In the genomic region with DNA sequence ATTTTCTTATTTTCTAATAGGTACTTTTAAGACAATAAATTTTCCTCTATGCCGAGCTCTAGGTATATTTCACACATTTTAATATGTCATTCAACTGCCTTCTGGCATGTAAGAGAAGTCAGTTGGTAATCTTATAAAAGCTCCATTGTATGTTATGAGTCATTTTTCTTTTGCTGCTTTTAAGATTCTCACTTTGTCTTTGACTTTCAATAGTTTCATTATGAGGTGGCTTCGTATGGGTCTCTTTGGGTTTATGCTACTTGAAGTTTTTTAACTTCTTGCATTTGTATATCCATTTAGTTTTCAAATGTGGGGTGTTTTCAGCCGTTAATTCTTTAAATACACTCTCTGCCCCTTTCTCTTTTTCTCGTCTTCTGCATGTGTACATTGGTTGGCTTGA, we compare ENCODE assay signal across 12 cellular contexts.
A peak's percentile ranks its signal among the peaks of the same experiment; 100 is the strongest.
DNase-seq lines count a peak whose midpoint lies in the region; ATAC-seq, FAIRE-seq and TF ChIP-seq lines count a peak whose summit lies in the region.
"Had no signal": no experiment of that assay in that cellular context is flagged by ENCODE, and none has a peak within 500 bp of the region (broad histone marks: within the 10 kb centered on the region; RNA-seq: fewer than 3 reads in every experiment).

No MANE protein-coding gene starts in this region.

- peaks cover 4% of the 10 kb centered on the region for H3K4me1 Mint-ChIP-seq in activated T-helper 17 cell treated with anti-CD3 and anti-CD28 coated beads, Interleukin-2, amount 50 U/mL, for 72 hours

- H3K27me3 ChIP-seq in transverse colon, result no peaks in the 10 kb centered on the region
- H3K27me3 ChIP-seq: heart right ventricle, neural progenitor cell had no signal

- in situ Hi-C loops in transverse colon (cut with MboI; ENCODE audit: low pct_ligation_motif_present in 1 of 4, low pct_unique_long_range_greater_than_20kb in 1 of 4, low sequenced_read_pairs in 3 of 4), result no loop called here

- FAIRE-seq in GM18507 (lab: Jason Lieb, UNC), result peak; percentile 77

- WGBS in transverse colon (ENCODE audit: low coverage in 1 of 2), 2 donors, result 64 to 81% methylated on average over 4 of the region's 4 CpGs

- H3K4me3 Mint-ChIP-seq in activated T-helper 17 cell treated with anti-CD3 and anti-CD28 coated beads, Interleukin-2, amount 50 U/mL, for 72 hours, result no peak overlapping the region
- H3K4me3 Mint-ChIP-seq: neural progenitor cell had no signal

- TF ChIP-seq POLR2A in transverse colon (IDR thresholded peaks at IDR 0.05), result no peak

- H3K27ac Mint-ChIP-seq in activated T-helper 17 cell treated with anti-CD3 and anti-CD28 coated beads, Interleukin-2, amount 50 U/mL, for 72 hours, result no peak overlapping the region
- H3K27ac Mint-ChIP-seq: neural progenitor cell had no signal

- no peaks in the 10 kb centered on the region for H3K36me3 Mint-ChIP-seq in activated T-helper 17 cell treated with anti-CD3 and anti-CD28 coated beads, Interleukin-2, amount 50 U/mL, for 72 hours (ENCODE audit: low read depth)
- H3K36me3 Mint-ChIP-seq: neural progenitor cell had no signal

- no peaks in the 10 kb centered on the region for H3K36me3 ChIP-seq in transverse colon
- H3K36me3 ChIP-seq: heart right ventricle, neural progenitor cell had no signal

- no peaks in the 10 kb centered on the region for H3K9me3 Mint-ChIP-seq in activated T-helper 17 cell treated with anti-CD3 and anti-CD28 coated beads, Interleukin-2, amount 50 U/mL, for 72 hours

- H3K27me3 Mint-ChIP-seq in activated T-helper 17 cell treated with anti-CD3 and anti-CD28 coated beads, Interleukin-2, amount 50 U/mL, for 72 hours, result peaks cover 11% of the 10 kb centered on the region

- intact Hi-C loops in transverse colon (cut with DNase I; ENCODE audit: low total_unique reads), result no loop called here

- H3K4me3 ChIP-seq in transverse colon, result no peak overlapping the region
- H3K4me3 ChIP-seq: heart right ventricle, neural progenitor cell had no signal

- H3K9me3 ChIP-seq in transverse colon, result no peaks in the 10 kb centered on the region

- ATAC-seq in GM19467 (IDR thresholded peaks at IDR 0.05; ENCODE audit: unreplicated experiment) (peak; percentile 89), HG03064 (IDR thresholded peaks at IDR 0.05; ENCODE audit: low read depth, unreplicated experiment) (peak; percentile 92)
- ATAC-seq in activated T-helper 17 cell treated with anti-CD3 and anti-CD28 coated beads, Interleukin-2, amount 50 U/mL, for 72 hours (replicated peaks), result peak; percentile 74
- ATAC-seq: heart right ventricle had no signal

- no peak overlapping the region for H3K27ac ChIP-seq in transverse colon
- H3K27ac ChIP-seq: heart right ventricle, neural progenitor cell had no signal

- H3K4me1 ChIP-seq in transverse colon, result no peaks in the 10 kb centered on the region
- H3K4me1 ChIP-seq: neural progenitor cell had no signal

- DNase-seq in GM18507 (ENCODE audit: extremely low spot score, insufficient read length, low read depth) (peak; percentile 17), transverse colon (no peak), NCI-H2107 treated with DMSO at 0.1 percent for 48 hours (lab: John Stamatoyannopoulos, UW; ENCODE audit: unreplicated experiment) (no peak)
- no peak for DNase-seq in stimulated activated naive CD4-positive, alpha-beta T cell treated with Interleukin-2 at 50 U/mL for 16 hours (lab: John Stamatoyannopoulos, UW)
- no peak for DNase-seq in activated CD4-positive, alpha-beta T cell treated with anti-CD3 and anti-CD28 coated beads, Interleukin-2, amount 50 U/mL, for 48 hours
- DNase-seq: caudate nucleus, heart right ventricle, NCI-H524 treated with DMSO at 0.1 percent for 48 hours had no signal

- TF ChIP-seq EP300 in transverse colon (IDR thresholded peaks at IDR 0.05; ENCODE audit: low read depth), result no peak

- no peak for TF ChIP-seq CTCF in transverse colon (IDR thresholded peaks at IDR 0.05)
